1 cellular context compared by ENCODE assay signal in the genomic region with DNA sequence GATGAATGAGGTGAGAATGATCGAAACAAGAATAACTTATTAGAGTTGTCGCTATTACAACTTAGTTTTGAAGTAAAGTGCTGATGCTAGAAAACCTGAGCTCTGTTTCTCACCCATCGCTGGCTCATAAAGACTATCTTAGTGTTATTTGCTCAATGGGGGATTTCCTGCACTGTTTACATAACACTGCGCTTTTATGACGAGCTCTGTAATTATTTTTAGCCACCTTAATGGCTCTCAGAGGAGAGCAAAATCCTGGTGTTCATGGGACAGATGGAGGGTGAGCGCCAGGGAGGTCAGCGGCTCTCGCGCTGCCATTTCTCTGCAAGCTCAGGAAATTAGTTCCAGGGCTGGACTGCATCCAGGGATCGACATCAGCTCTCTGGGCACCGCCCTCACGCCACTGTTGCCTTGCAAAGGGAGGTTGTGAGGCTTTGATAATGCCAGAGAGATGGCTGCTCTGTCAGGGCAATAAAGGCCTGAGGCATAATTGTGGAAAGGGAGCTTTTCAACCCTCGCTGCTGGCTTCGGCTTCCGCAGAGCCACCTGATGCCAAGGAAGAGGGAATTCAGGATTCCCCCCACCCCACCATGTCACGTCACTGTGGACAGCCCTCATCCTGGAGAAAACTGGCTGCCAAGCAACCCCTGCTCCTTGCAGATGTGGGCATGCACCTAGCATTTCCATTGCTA.
A peak's percentile ranks its signal among the peaks of the same experiment; 100 is the strongest.
TF ChIP-seq lines count a peak whose summit lies in the region.

No MANE protein-coding gene starts in this region.

TF ChIP-seq in HepG2, 621 proteins besides CTCF, POLR2A, EP300 and RAD21 (continued from another document):
- TF ChIP-seq, protein P1, sequence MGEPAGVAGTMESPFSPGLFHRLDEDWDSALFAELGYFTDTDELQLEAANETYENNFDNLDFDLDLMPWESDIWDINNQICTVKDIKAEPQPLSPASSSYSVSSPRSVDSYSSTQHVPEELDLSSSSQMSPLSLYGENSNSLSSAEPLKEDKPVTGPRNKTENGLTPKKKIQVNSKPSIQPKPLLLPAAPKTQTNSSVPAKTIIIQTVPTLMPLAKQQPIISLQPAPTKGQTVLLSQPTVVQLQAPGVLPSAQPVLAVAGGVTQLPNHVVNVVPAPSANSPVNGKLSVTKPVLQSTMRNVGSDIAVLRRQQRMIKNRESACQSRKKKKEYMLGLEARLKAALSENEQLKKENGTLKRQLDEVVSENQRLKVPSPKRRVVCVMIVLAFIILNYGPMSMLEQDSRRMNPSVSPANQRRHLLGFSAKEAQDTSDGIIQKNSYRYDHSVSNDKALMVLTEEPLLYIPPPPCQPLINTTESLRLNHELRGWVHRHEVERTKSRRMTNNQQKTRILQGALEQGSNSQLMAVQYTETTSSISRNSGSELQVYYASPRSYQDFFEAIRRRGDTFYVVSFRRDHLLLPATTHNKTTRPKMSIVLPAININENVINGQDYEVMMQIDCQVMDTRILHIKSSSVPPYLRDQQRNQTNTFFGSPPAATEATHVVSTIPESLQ (CRISPR knock-in tag; conservative IDR thresholded peaks at IDR 0.05): no peak
- TF ChIP-seq, protein P2, sequence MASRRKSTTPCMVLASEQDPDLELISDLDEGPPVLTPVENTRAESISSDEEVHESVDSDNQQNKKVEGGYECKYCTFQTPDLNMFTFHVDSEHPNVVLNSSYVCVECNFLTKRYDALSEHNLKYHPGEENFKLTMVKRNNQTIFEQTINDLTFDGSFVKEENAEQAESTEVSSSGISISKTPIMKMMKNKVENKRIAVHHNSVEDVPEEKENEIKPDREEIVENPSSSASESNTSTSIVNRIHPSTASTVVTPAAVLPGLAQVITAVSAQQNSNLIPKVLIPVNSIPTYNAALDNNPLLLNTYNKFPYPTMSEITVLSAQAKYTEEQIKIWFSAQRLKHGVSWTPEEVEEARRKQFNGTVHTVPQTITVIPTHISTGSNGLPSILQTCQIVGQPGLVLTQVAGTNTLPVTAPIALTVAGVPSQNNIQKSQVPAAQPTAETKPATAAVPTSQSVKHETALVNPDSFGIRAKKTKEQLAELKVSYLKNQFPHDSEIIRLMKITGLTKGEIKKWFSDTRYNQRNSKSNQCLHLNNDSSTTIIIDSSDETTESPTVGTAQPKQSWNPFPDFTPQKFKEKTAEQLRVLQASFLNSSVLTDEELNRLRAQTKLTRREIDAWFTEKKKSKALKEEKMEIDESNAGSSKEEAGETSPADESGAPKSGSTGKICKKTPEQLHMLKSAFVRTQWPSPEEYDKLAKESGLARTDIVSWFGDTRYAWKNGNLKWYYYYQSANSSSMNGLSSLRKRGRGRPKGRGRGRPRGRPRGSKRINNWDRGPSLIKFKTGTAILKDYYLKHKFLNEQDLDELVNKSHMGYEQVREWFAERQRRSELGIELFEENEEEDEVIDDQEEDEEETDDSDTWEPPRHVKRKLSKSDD (CRISPR knock-in tag; IDR thresholded peaks at IDR 0.05; ENCODE audit: low read depth): no peak
- TF ChIP-seq ZNF20 (CRISPR knock-in tag; IDR thresholded peaks at IDR 0.05) (no peak), ZNF768 (CRISPR knock-in tag; IDR thresholded peaks at IDR 0.05) (peak; percentile 35; the same call in 1 of the 2 replicates), CBX1 (IDR thresholded peaks at IDR 0.05; ENCODE audit: low read depth) (no peak), ISL2 (CRISPR knock-in tag; IDR thresholded peaks at IDR 0.05) (0 out of 2 replicates have a peak, but pooled peaks have one; percentile 13), TARDBP (CRISPR knock-in tag; IDR thresholded peaks at IDR 0.05) (0 out of 2 replicates have a peak, but pooled peaks have one; percentile 19), ZNF337 (CRISPR knock-in tag; IDR thresholded peaks at IDR 0.05; ENCODE audit: borderline replicate concordance, low read depth) (peak; percentile 73; the same call in 1 of the 2 replicates), JUND (CRISPR knock-in tag; IDR thresholded peaks at IDR 0.05) (no peak), ATM (IDR thresholded peaks at IDR 0.05; ENCODE audit: borderline replicate concordance) (no peak), ZNF598 (CRISPR knock-in tag; IDR thresholded peaks at IDR 0.05; ENCODE audit: borderline replicate concordance) (0 out of 2 replicates have a peak, but pooled peaks have one; percentile 60), FOXP1 (IDR thresholded peaks at IDR 0.05) (no peak), FOXP1 (CRISPR knock-in tag; IDR thresholded peaks at IDR 0.05) (no peak), ZNF17 (CRISPR knock-in tag; IDR thresholded peaks at IDR 0.05) (no peak), MAFF (IDR thresholded peaks at IDR 0.05; ENCODE audit: low read depth, low read length) (peak; percentile 27; the same call in 1 of the 2 replicates)
- TF ChIP-seq, protein P3, sequence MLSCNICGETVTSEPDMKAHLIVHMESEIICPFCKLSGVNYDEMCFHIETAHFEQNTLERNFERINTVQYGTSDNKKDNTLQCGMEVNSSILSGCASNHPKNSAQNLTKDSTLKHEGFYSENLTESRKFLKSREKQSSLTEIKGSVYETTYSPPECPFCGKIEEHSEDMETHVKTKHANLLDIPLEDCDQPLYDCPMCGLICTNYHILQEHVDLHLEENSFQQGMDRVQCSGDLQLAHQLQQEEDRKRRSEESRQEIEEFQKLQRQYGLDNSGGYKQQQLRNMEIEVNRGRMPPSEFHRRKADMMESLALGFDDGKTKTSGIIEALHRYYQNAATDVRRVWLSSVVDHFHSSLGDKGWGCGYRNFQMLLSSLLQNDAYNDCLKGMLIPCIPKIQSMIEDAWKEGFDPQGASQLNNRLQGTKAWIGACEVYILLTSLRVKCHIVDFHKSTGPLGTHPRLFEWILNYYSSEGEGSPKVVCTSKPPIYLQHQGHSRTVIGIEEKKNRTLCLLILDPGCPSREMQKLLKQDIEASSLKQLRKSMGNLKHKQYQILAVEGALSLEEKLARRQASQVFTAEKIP (CRISPR knock-in tag; IDR thresholded peaks at IDR 0.05; ENCODE audit: borderline replicate concordance): no peak
